In the genomic region with DNA sequence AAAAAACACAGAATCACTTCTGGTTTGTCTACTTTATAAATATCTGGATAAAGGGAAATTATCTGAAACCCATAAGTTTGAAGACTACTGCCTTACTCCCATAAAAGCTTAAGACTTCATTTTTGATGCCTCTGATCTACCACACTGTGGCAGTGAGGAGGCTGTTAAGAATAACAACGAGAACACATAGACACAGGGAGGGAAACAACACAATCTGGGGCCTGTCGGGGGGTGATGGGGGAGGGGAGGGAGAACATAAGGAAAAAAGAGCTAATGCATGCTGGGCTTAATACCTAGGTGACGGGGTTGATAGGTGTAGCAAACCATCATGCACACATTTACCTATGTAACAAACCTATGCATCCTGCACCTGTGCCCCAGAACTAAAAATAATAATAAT, we compare ENCODE assay signal across 21 cellular contexts.
"Had no signal": no experiment of that assay in that cellular context is flagged by ENCODE, and none has a peak within 500 bp of the region (broad histone marks: within the 10 kb centered on the region; RNA-seq: fewer than 3 reads in every experiment).

No MANE protein-coding gene starts in this region.

- H3K9ac ChIP-seq: KMS-11 had no signal

- H3K4me2 ChIP-seq: KMS-11 had no signal

- H3K36me3 ChIP-seq: adrenal gland had no signal

- H3K9me3 ChIP-seq: adrenal gland had no signal

- H3K4me1 ChIP-seq: adrenal gland had no signal

- H3K4me3 ChIP-seq: adrenal gland had no signal

- H3K27me3 ChIP-seq: adrenal gland had no signal

- H3K27ac ChIP-seq: adrenal gland, KMS-11 had no signal

- DNase-seq: activated CD4-positive, alpha-beta T cell treated with anti-CD3 and anti-CD28 coated beads for 36 hours; activated CD8-positive, alpha-beta memory T cell treated with anti-CD3 and anti-CD28 coated beads, Interleukin-2, amount 50 U/mL, for 4 hours; activated CD8-positive, alpha-beta T cell treated with anti-CD3 and anti-CD28 coated beads for 36 hours; activated naive CD4-positive, alpha-beta T cell treated with anti-CD3 and anti-CD28 coated beads, Interleukin-2, amount 50 U/mL, for 16 hours; activated naive CD8-positive, alpha-beta T cell treated with anti-CD3 and anti-CD28 coated beads, Interleukin-2, amount 10 ng/mL, durations not matched to agents 7 days and 5 days; adrenal gland; anterior cingulate cortex; cerebellar nuclear complex; MM.1S; NCI-H1105; NCI-H1436 treated with DMSO at 0.1 percent for 48 hours; NCI-H1930; NCI-H2171; NCI-H2227 treated with DMSO at 0.1 percent for 48 hours; NCI-H446 treated with DMSO at 0.1 percent for 48 hours; NCI-H524 treated with DMSO at 0.1 percent for 48 hours; SIG-M5; T-cell; T-helper 2 cell; T1000 had no signal
